12 cellular contexts compared by ENCODE assay signal in the genomic region with DNA sequence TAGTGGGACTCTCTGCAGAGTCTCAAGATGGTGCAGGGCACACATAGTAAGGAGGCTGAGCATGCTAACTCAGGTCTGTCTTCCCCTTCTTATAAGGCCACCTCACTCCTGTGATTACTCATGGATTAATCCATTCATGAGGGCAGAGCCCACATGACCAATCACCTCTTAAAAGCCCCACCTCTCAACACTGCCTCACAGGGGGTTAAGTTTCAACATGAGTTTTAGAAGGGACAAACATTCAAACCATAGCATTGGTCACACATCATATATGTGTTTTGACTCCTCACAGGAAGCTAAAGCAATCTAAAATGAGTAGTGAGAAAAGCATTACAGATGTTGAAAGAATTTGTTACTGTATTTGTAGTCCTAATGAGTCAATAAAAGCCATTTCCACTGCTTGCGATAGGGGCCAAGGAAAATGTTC. TPM values are rescaled to one million over a fixed set of nuclear protein-coding genes. Genes with fewer than 3 reads are reported as not detected.
DNase-seq lines count a peak whose midpoint lies in the region; ATAC-seq and TF ChIP-seq lines count a peak whose summit lies in the region.
"Had no signal": no experiment of that assay in that cellular context is flagged by ENCODE, and none has a peak within 500 bp of the region (broad histone marks: within the 10 kb centered on the region; RNA-seq: fewer than 3 reads in every experiment).

No MANE protein-coding gene starts in this region.

- intact Hi-C loops in left ventricle myocardium superior (cut with micrococcal nuclease) = no loop called here

- H3K27ac ChIP-seq in AG04450 (ENCODE audit: low read depth, low read length) = peak overlapping the region; percentile 79
- H3K27ac ChIP-seq in RWPE1 = no peak overlapping the region
- H3K27ac ChIP-seq: C4-2B, upper lobe of left lung, VCaP had no signal

- H3K4me3 ChIP-seq in AG04450 (ENCODE audit: low read depth, low read length) (no peak overlapping the region), fibroblast of villous mesenchyme (ENCODE audit: low read depth, low read length) (no peak overlapping the region)
- H3K4me3 ChIP-seq: upper lobe of left lung had no signal

- CTCF ChIA-PET in AG04450 (lab: Charles Lee) (interaction anchor here (2.9 kb wide), 1 partner anchor 106 kb away, joined by 16 read pairs; no protein-coding TSS in a partner anchor), RWPE1 (lab: Yijun Ruan, JAX) (no interaction called here)

- POLR2A ChIA-PET in AG04450 (lab: Yijun Ruan, JAX) (no interaction called here), RWPE1 (lab: Yijun Ruan, JAX; ENCODE audit: low non-redundant PET) (no interaction called here)

- DNase-seq in AG04450 (ENCODE audit: low read depth, low spot score) = peak; percentile 77
- peak; percentile 12 for DNase-seq in RWPE1 (ENCODE audit: low spot score)
- DNase-seq in fibroblast of villous mesenchyme (ENCODE audit: low read depth) = peak; percentile 74
- no peak for DNase-seq in left ventricle myocardium superior
- no peak for DNase-seq in OCI-M1 (lab: John Stamatoyannopoulos, UW)
- DNase-seq in NCI-H2029 (lab: John Stamatoyannopoulos, UW) = no peak
- DNase-seq: NCI-H1105, upper lobe of left lung had no signal

- TF ChIP-seq CTCF in AG04450 (IDR thresholded peaks at IDR 0.05; ENCODE audit: low read depth, low read length) = no peak
- TF ChIP-seq CTCF in RWPE1 (conservative IDR thresholded peaks at IDR 0.05; ENCODE audit: low read depth) = no peak
- no peak for TF ChIP-seq CTCF in fibroblast of villous mesenchyme (IDR thresholded peaks at IDR 0.05; ENCODE audit: insufficient read depth, low read depth, low read length)

- ATAC-seq in GM21360 (IDR thresholded peaks at IDR 0.05; ENCODE audit: unreplicated experiment) (peak; percentile 64), GM18498 (IDR thresholded peaks at IDR 0.05; ENCODE audit: unreplicated experiment) (no peak), left ventricle myocardium superior (no peak)

- no peaks in the 10 kb centered on the region for H3K9me3 ChIP-seq in AG04450 (ENCODE audit: control insufficient read depth, insufficient read depth, low read length)
- H3K9me3 ChIP-seq: upper lobe of left lung had no signal

- H3K27me3 ChIP-seq in AG04450 (ENCODE audit: control insufficient read depth, insufficient read depth, low read length) = no peaks in the 10 kb centered on the region
- H3K27me3 ChIP-seq: upper lobe of left lung had no signal

RNA-seq across cellular contexts. Expression of a gene that starts 57.5 kb away (rescaled TPM):
- 15.1 and 16.4 TPM in 2 replicates for polyA plus RNA-seq in AG04450 (2011; rRNA removed)
- polyA minus RNA-seq in AG04450 (2011; rRNA and poly(A)+ RNA removed) = 19.9 and 20.6 TPM in 2 replicates
- total RNA-seq in fibroblast of villous mesenchyme = 6.8 and 18.1 TPM in 2 replicates
- 140 TPM for total RNA-seq in left ventricle myocardium superior

Comparison
In these comparisons a context has a peak if more than half of its experiments do, and no peak if none do; other contexts are left out.
1. DNase-seq: peak in AG04450 (single experiment), RWPE1 (single experiment) and fibroblast of villous mesenchyme (single experiment); none in left ventricle myocardium superior (single experiment), OCI-M1 (single experiment) and NCI-H2029 (single experiment).